ENCODE assay signal across 20 cellular contexts in the genomic region with DNA sequence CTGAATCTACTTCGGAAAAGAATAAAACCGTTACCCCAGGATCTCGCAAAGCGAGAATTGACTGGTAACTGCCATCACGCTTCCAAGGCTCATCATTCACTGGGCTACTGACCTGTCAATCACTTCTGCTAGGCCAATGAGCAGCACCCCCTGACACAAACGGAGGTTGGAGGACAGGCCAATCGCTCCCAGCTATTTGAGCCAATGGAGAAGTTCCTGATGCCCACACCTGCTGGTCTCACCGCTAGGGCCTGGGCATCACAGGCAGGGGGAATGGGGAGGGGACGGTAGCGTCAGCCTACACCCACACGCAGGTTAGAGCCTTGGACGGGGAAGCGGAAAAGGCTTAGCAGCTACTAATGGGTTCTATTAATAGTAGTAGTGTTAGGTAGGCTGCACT. TPM values are rescaled to one million over a fixed set of nuclear protein-coding genes. Genes with fewer than 3 reads are reported as not detected.
DNase-seq lines count a peak whose midpoint lies in the region; ATAC-seq and TF ChIP-seq lines count a peak whose summit lies in the region.
"Had no signal": no experiment of that assay in that cellular context is flagged by ENCODE, and none has a peak within 500 bp of the region (broad histone marks: within the 10 kb centered on the region; RNA-seq: fewer than 3 reads in every experiment).

No MANE protein-coding gene starts in this region.

- H3K4me3 ChIP-seq in SK-N-SH (ENCODE audit: low read depth in 2 of 2, low read length in 1 of 2) = no peak overlapping the region
- H3K4me3 ChIP-seq: BLaER1 had no signal

- no peak for TF ChIP-seq RAD21 in SK-N-SH (IDR thresholded peaks at IDR 0.05; ENCODE audit: low read length)

- TF ChIP-seq EP300 in SK-N-SH (IDR thresholded peaks at IDR 0.05; ENCODE audit: borderline replicate concordance in 1 of 2, low read depth in 1 of 2, low read length in 1 of 2) = no peak

- H3K27me3 Mint-ChIP-seq in activated naive CD8-positive, alpha-beta T cell treated with anti-CD3 and anti-CD28 coated beads for 36 hours = no peaks in the 10 kb centered on the region

- POLR2A ChIA-PET in SK-N-SH (lab: Yijun Ruan, JAX) = no interaction called here

- CTCF ChIA-PET in SK-N-SH (lab: Yijun Ruan, JAX) = interaction anchor here (1.4 to 3.4 kb wide), 2 partner anchors 49 to 351 kb away, joined by 6 to 14 read pairs; no protein-coding TSS in a partner anchor

- H3K4me1 ChIP-seq in SK-N-SH (ENCODE audit: control insufficient read depth in 1 of 2, insufficient read depth in 2 of 2, low read depth in 1 of 2, low read length in 1 of 2) = no peaks in the 10 kb centered on the region

- ATAC-seq in SK-N-SH treated with all-trans-retinoic acid at 6 μM for 48 hours = no peak
- ATAC-seq: CD8-positive, alpha-beta T cell had no signal

- peaks cover 8% of the 10 kb centered on the region for H3K4me1 Mint-ChIP-seq in activated naive CD8-positive, alpha-beta T cell treated with anti-CD3 and anti-CD28 coated beads for 36 hours

- no peaks in the 10 kb centered on the region for H3K36me3 Mint-ChIP-seq in activated naive CD8-positive, alpha-beta T cell treated with anti-CD3 and anti-CD28 coated beads for 36 hours
- H3K36me3 Mint-ChIP-seq: CD8-positive, alpha-beta T cell had no signal

- DNase-seq in SK-N-SH (no peak), RPMI8226 (peak; percentile 3), iPS DF 4.7 (ENCODE audit: extremely low read depth, low spot score) (peak; percentile 44), SK-N-DZ (ENCODE audit: low spot score) (no peak), DMS114 treated with DMSO at 0.1 percent for 48 hours (lab: John Stamatoyannopoulos, UW; ENCODE audit: unreplicated experiment) (no peak), NCI-H1092 treated with DMSO at 0.1 percent for 48 hours (lab: John Stamatoyannopoulos, UW) (no peak)
- DNase-seq in activated naive CD8-positive, alpha-beta T cell treated with anti-CD3 and anti-CD28 coated beads for 36 hours = no peak
- DNase-seq: CD8-positive, alpha-beta T cell; GF-D8; KBM-7; NCI-H1048; NCI-H1694; NCI-H2107; NCI-H345; SIG-M5; SW 1271 had no signal

- no peak overlapping the region for H3K27ac ChIP-seq in SK-N-SH (ENCODE audit: low read depth in 2 of 2, low read length in 1 of 2)
- H3K27ac ChIP-seq: BLaER1, HL-60 had no signal

- H3K36me3 ChIP-seq in SK-N-SH (replicated peaks in 1 of 2; ENCODE audit: control insufficient read depth in 1 of 2, insufficient read depth in 2 of 2, low read length in 1 of 2) = no peaks in the 10 kb centered on the region
- H3K36me3 ChIP-seq: BLaER1 had no signal

- H3K27me3 ChIP-seq in SK-N-SH (ENCODE audit: insufficient read depth) = no peaks in the 10 kb centered on the region; the same call in 1 of the 2 replicates
- H3K27me3 ChIP-seq: BLaER1 had no signal

- H2AFZ ChIP-seq in SK-N-SH (ENCODE audit: low read depth) = no peak overlapping the region

- H3K4me2 ChIP-seq in SK-N-SH = no peak overlapping the region
- H3K4me2 ChIP-seq: BLaER1 had no signal

- no peaks in the 10 kb centered on the region for H3F3A ChIP-seq in SK-N-SH (replicated peaks; ENCODE audit: insufficient read depth)

- H3K27ac Mint-ChIP-seq in activated naive CD8-positive, alpha-beta T cell treated with anti-CD3 and anti-CD28 coated beads for 36 hours = no peak overlapping the region
- H3K27ac Mint-ChIP-seq: CD8-positive, alpha-beta T cell had no signal

- TF ChIP-seq CTCF in SK-N-SH (IDR thresholded peaks at IDR 0.05) = no peak

- no peaks in the 10 kb centered on the region for H3K9me2 ChIP-seq in SK-N-SH

- no peaks in the 10 kb centered on the region for H3K9me3 Mint-ChIP-seq in activated naive CD8-positive, alpha-beta T cell treated with anti-CD3 and anti-CD28 coated beads for 36 hours
- H3K9me3 Mint-ChIP-seq: CD8-positive, alpha-beta T cell had no signal

- no peaks in the 10 kb centered on the region for H3K9me3 ChIP-seq in SK-N-SH
- H3K9me3 ChIP-seq: BLaER1 had no signal

- H4K20me1 ChIP-seq in SK-N-SH (ENCODE audit: insufficient read depth) = no peaks in the 10 kb centered on the region
- H4K20me1 ChIP-seq: BLaER1 had no signal

- no peak overlapping the region for H3K4me3 Mint-ChIP-seq in activated naive CD8-positive, alpha-beta T cell treated with anti-CD3 and anti-CD28 coated beads for 36 hours
- H3K4me3 Mint-ChIP-seq: CD8-positive, alpha-beta T cell had no signal

- H3K79me2 ChIP-seq in SK-N-SH (ENCODE audit: insufficient read depth) = no peaks in the 10 kb centered on the region

- H3K9ac ChIP-seq in SK-N-SH = no peak overlapping the region
- H3K9ac ChIP-seq: BLaER1 had no signal

- 71% methylated on average over 10 of the region's 13 CpGs for WGBS in SK-N-SH (ENCODE audit: low lambda C conversion rate)

TF ChIP-seq in SK-N-SH, 30 proteins besides CTCF, POLR2A, EP300 and RAD21:
- TF ChIP-seq SIN3A (IDR thresholded peaks at IDR 0.05; ENCODE audit: borderline replicate concordance, low read depth, low read length) (no peak), CHD2 (IDR thresholded peaks at IDR 0.05; ENCODE audit: low read length, partially characterized antibody) (no peak), FOXJ3 (CRISPR knock-in tag; IDR thresholded peaks at IDR 0.05) (no peak)
- TF ChIP-seq, protein P1, sequence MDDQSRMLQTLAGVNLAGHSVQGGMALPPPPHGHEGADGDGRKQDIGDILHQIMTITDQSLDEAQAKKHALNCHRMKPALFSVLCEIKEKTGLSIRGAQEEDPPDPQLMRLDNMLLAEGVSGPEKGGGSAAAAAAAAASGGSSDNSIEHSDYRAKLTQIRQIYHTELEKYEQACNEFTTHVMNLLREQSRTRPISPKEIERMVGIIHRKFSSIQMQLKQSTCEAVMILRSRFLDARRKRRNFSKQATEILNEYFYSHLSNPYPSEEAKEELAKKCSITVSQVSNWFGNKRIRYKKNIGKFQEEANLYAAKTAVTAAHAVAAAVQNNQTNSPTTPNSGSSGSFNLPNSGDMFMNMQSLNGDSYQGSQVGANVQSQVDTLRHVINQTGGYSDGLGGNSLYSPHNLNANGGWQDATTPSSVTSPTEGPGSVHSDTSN (IDR thresholded peaks at IDR 0.05) = peak; percentile 45

TF ChIP-seq in SK-N-SH treated with all-trans-retinoic acid at 6 μM for 48 hours, 23 proteins besides CTCF, POLR2A, EP300 and RAD21:
- no peak for TF ChIP-seq ISL1 (CRISPR knock-in tag; IDR thresholded peaks at IDR 0.05)
- TF ChIP-seq, protein P2, sequence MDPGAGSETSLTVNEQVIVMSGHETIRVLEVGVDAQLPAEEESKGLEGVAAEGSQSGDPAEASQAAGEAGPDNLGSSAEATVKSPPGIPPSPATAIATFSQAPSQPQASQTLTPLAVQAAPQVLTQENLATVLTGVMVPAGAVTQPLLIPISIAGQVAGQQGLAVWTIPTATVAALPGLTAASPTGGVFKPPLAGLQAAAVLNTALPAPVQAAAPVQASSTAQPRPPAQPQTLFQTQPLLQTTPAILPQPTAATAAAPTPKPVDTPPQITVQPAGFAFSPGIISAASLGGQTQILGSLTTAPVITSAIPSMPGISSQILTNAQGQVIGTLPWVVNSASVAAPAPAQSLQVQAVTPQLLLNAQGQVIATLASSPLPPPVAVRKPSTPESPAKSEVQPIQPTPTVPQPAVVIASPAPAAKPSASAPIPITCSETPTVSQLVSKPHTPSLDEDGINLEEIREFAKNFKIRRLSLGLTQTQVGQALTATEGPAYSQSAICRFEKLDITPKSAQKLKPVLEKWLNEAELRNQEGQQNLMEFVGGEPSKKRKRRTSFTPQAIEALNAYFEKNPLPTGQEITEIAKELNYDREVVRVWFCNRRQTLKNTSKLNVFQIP (CRISPR knock-in tag; IDR thresholded peaks at IDR 0.05; ENCODE audit: borderline replicate concordance, low read depth) = no peak
- no peak for TF ChIP-seq BACH2 (CRISPR knock-in tag; IDR thresholded peaks at IDR 0.05; ENCODE audit: borderline replicate concordance)
- TF ChIP-seq OSR1 (CRISPR knock-in tag; IDR thresholded peaks at IDR 0.05) = no peak
- TF ChIP-seq, protein P3, sequence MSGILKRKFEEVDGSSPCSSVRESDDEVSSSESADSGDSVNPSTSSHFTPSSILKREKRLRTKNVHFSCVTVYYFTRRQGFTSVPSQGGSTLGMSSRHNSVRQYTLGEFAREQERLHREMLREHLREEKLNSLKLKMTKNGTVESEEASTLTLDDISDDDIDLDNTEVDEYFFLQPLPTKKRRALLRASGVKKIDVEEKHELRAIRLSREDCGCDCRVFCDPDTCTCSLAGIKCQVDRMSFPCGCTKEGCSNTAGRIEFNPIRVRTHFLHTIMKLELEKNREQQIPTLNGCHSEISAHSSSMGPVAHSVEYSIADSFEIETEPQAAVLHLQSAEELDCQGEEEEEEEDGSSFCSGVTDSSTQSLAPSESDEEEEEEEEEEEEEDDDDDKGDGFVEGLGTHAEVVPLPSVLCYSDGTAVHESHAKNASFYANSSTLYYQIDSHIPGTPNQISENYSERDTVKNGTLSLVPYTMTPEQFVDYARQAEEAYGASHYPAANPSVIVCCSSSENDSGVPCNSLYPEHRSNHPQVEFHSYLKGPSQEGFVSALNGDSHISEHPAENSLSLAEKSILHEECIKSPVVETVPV (CRISPR knock-in tag; IDR thresholded peaks at IDR 0.05) = no peak

RNA-seq across cellular contexts. Expression of a gene that starts 56.7 kb away (rescaled TPM):
- polyA plus RNA-seq in SK-N-SH (2012; rRNA removed) = 2.7 and 4.9 TPM in 2 replicates
- polyA plus RNA-seq in SK-N-SH (2012; cell fraction: cytosol; rRNA removed) = 1.6 and 2.9 TPM in 2 replicates
- 10.7 and 15.7 TPM in 2 replicates for polyA plus RNA-seq in SK-N-SH (2012; cell fraction: nucleus; rRNA removed)
- polyA plus RNA-seq in SK-N-DZ (2014; cell fraction: cytosol; rRNA removed) = 0.08 TPM in 1 of 2 replicates, not detected in the other
- polyA plus RNA-seq in SK-N-DZ (2014; cell fraction: nucleus; rRNA removed) = 0.25 and 0.75 TPM in 2 replicates
- total RNA-seq in activated naive CD8-positive, alpha-beta T cell treated with anti-CD3 and anti-CD28 coated beads for 36 hours = not detected
- total RNA-seq: CD8-positive, alpha-beta T cell; OCI-LY7 had no signal

Comparison
In these comparisons a context has a peak if more than half of its experiments do, and no peak if none do; other contexts are left out.
1. DNase-seq: peak in RPMI8226 (single experiment) and iPS DF 4.7 (single experiment); none in SK-N-SH (single experiment), SK-N-DZ (single experiment), DMS114 treated with DMSO at 0.1 percent for 48 hours (single experiment), NCI-H1092 treated with DMSO at 0.1 percent for 48 hours (single experiment) and activated naive CD8-positive, alpha-beta T cell treated with anti-CD3 and anti-CD28 coated beads for 36 hours (single experiment).